9 cellular contexts compared by ENCODE assay signal in genomic region chr17:47948706-47949196, GRCh38. TPM values are rescaled to one million over a fixed set of nuclear protein-coding genes. Genes with fewer than 3 reads are reported as not detected.
DNase-seq lines count a peak whose midpoint lies in the region; ATAC-seq, FAIRE-seq and TF ChIP-seq lines count a peak whose summit lies in the region.
"Had no signal": no experiment of that assay in that cellular context is flagged by ENCODE, and none has a peak within 500 bp of the region (broad histone marks: within the 10 kb centered on the region; RNA-seq: fewer than 3 reads in every experiment).

No MANE protein-coding gene starts in this region.

- peaks cover 4% of the 10 kb centered on the region for H3K36me3 Mint-ChIP-seq in endothelial cell (ENCODE audit: low read depth, unreplicated experiment)

- H3K4me3 Mint-ChIP-seq in endothelial cell (ENCODE audit: unreplicated experiment): peak overlapping the region; percentile 20

- H3K9me3 ChIP-seq in pancreas: no peaks in the 10 kb centered on the region

- peak; percentile 40 to 55 (median 48) for ATAC-seq in pancreas
- no peak for ATAC-seq in HG03520 (IDR thresholded peaks at IDR 0.05; ENCODE audit: unreplicated experiment)
- ATAC-seq in GM21576 (IDR thresholded peaks at IDR 0.05; ENCODE audit: unreplicated experiment): no peak

- peaks cover 0 to 14% (median 12%) of the 10 kb centered on the region in 3 donors for H3K36me3 ChIP-seq in pancreas

- peaks cover 66 to 87% (median 79%) of the 10 kb centered on the region in 3 donors for H3K4me1 ChIP-seq in pancreas

- 4 to 8% methylated on average over 5 of the region's 5 CpGs for WGBS in pancreas, 2 donors

- H3K4me1 Mint-ChIP-seq in endothelial cell (ENCODE audit: unreplicated experiment): peaks cover 10% of the 10 kb centered on the region

- peak; percentile 27 for DNase-seq in ELR (ENCODE audit: low read depth)
- peak; percentile 70 for DNase-seq in RCC 7860 (ENCODE audit: low spot score)
- no peak for DNase-seq in endothelial cell (ENCODE audit: low spot score)
- peak; percentile 62 to 85 (median 76) for DNase-seq in pancreas
- DNase-seq in activated effector memory CD4-positive, alpha-beta T cell treated with anti-CD3 and anti-CD28 coated beads, Interleukin-2, amount 50 U/mL, for 16 hours: no peak
- no peak for DNase-seq in stimulated activated naive CD4-positive, alpha-beta T cell treated with Interleukin-2 at 50 U/mL for 16 hours (lab: John Stamatoyannopoulos, UW)

- TF ChIP-seq CTCF in endothelial cell (IDR thresholded peaks at IDR 0.05; ENCODE audit: unreplicated experiment): no peak
- TF ChIP-seq CTCF in pancreas (IDR thresholded peaks at IDR 0.05): no peak

- no peaks in the 10 kb centered on the region for H3K9me3 Mint-ChIP-seq in endothelial cell (ENCODE audit: unreplicated experiment)
- H3K9me3 Mint-ChIP-seq: T-helper 1 cell treated with Interleukin-12 subunit alpha and Interleukin-12 subunit beta and Interleukin-4 antibody, amounts not matched to agents 30 μg/mL and 1 μg/mL, for 36 hours had no signal

- no peak for FAIRE-seq in RCC 7860 (lab: Jason Lieb, UNC)
- no peak for FAIRE-seq in pancreas (lab: Jason Lieb, UNC)

- H3K27ac Mint-ChIP-seq in endothelial cell (ENCODE audit: unreplicated experiment): no peak overlapping the region

- intact Hi-C loops in pancreas (cut with DNase I): no loop called here

- H3K27me3 Mint-ChIP-seq in endothelial cell (ENCODE audit: unreplicated experiment): peaks cover 8% of the 10 kb centered on the region

- H3K27ac ChIP-seq in pancreas: peak overlapping the region; percentile 85 to 97 (median 92)

- H3K4me3 ChIP-seq in pancreas: peak overlapping the region in 1 of 4 donors; percentile 25

- H3K27me3 ChIP-seq in pancreas: no peaks in the 10 kb centered on the region

RNA-seq across cellular contexts. Expression of gene PNPO, which starts 7.4 kb away (rescaled TPM):
- total RNA-seq in endothelial cell (ENCODE audit: unreplicated experiment) (16.4 TPM), pancreas (10 to 100 TPM; 13.2 to 23.5 (median 19.6) TPM)
- 1 to 10 TPM; 6.5 to 7.6 TPM for polyA plus RNA-seq in pancreas

RNA-seq across cellular contexts. Expression of gene PRR15L, which starts 8.9 kb away (rescaled TPM):
- total RNA-seq in endothelial cell (ENCODE audit: unreplicated experiment) (not detected), pancreas (10 to 100 TPM; 26.6 to 68.6 (median 42.7) TPM)
- 10 to 100 TPM; 59.9 to 64.9 TPM for polyA plus RNA-seq in pancreas

RNA-seq across cellular contexts. Expression of gene CDK5RAP3, which starts 22.2 kb away (rescaled TPM):
- total RNA-seq in endothelial cell (ENCODE audit: unreplicated experiment) (156 TPM), pancreas (100 to 1,000 TPM; 134 to 234 (median 165) TPM)
- 1,000 to 10,000 TPM; 1,052 to 1,312 TPM for polyA plus RNA-seq in pancreas

RNA-seq across cellular contexts. Expression of gene SP2, which starts 52.7 kb away (rescaled TPM):
- total RNA-seq in endothelial cell (ENCODE audit: unreplicated experiment) (12.4 TPM), pancreas (1 to 10 TPM; 5.2 to 8.8 (median 6.9) TPM)
- 1 to 10 TPM; 5.5 to 8.5 TPM for polyA plus RNA-seq in pancreas

Comparison
In these comparisons a context has a peak if more than half of its experiments do, and no peak if none do; other contexts are left out.
1. DNase-seq: peak in ELR (single experiment), RCC 7860 (single experiment) and pancreas (6 of 6); none in endothelial cell (single experiment), activated effector memory CD4-positive, alpha-beta T cell treated with anti-CD3 and anti-CD28 coated beads, Interleukin-2, amount 50 U/mL, for 16 hours (single experiment) and stimulated activated naive CD4-positive, alpha-beta T cell treated with Interleukin-2 at 50 U/mL for 16 hours (single experiment).
2. ATAC-seq: peak in pancreas (4 of 4); none in HG03520 (single experiment) and GM21576 (single experiment).
3. RNA of gene PRR15L, which starts 8.9 kb away (total RNA-seq): 26.6 to 68.6 TPM in pancreas; not detected in endothelial cell (single experiment); every median in the first group is over 10 times any median in the second.